Comparison of ENCODE assay signal across 8 cellular contexts in the genomic region with DNA sequence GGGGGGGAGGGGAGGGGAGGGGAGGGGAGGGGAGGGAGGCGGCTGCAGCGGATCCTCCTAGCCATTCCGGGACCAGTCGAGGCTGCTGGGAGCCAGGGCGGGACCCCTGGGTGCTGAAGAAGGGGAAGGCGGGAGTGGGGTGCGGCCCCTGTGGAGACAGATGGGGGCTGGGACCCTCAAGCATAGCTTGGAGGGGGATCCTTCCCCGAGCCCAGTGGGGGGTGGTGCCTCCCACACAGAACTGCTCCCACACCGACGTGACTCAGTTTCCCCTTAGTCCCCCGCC. TPM values are rescaled to one million over a fixed set of nuclear protein-coding genes. Genes with fewer than 3 reads are reported as not detected.
A peak's percentile ranks its signal among the peaks of the same experiment; 100 is the strongest.
DNase-seq lines count a peak whose midpoint lies in the region; ATAC-seq and TF ChIP-seq lines count a peak whose summit lies in the region.
"Had no signal": no experiment of that assay in that cellular context is flagged by ENCODE, and none has a peak within 500 bp of the region (broad histone marks: within the 10 kb centered on the region; RNA-seq: fewer than 3 reads in every experiment).

No MANE protein-coding gene starts in this region.

- H3K27me3 Mint-ChIP-seq in HFFc6 (ENCODE audit: insufficient read depth), result peaks cover 7% of the 10 kb centered on the region
- no peaks in the 10 kb centered on the region for H3K27me3 Mint-ChIP-seq in activated naive CD8-positive, alpha-beta T cell

- H3K4me3 ChIP-seq in kidney epithelial cell (ENCODE audit: low read depth, low read length), result peak overlapping the region; percentile 84
- peak overlapping the region; percentile 80 to 85 for H3K4me3 ChIP-seq in stomach smooth muscle (ENCODE audit: low read length in 2 of 2)

- no peaks in the 10 kb centered on the region for H3K9me3 Mint-ChIP-seq in HFFc6
- no peaks in the 10 kb centered on the region for H3K9me3 Mint-ChIP-seq in activated naive CD8-positive, alpha-beta T cell (ENCODE audit: low read depth)
- H3K9me3 Mint-ChIP-seq: activated T-cell treated with anti-CD3 and anti-CD28 coated beads, Interleukin-2, amount 50 U/mL, for 4 hours had no signal

- H3K4me1 ChIP-seq in stomach smooth muscle (ENCODE audit: control insufficient read depth, insufficient read depth, low read length), result peaks cover 68% of the 10 kb centered on the region

- peaks cover 70% of the 10 kb centered on the region for H3K4me1 Mint-ChIP-seq in HFFc6 (ENCODE audit: low read depth)
- H3K4me1 Mint-ChIP-seq in activated naive CD8-positive, alpha-beta T cell (ENCODE audit: low read depth), result peaks cover 29% of the 10 kb centered on the region

- peak overlapping the region; percentile 45; the same call in 1 of the 2 replicates for H3K27ac Mint-ChIP-seq in HFFc6
- H3K27ac Mint-ChIP-seq in activated naive CD8-positive, alpha-beta T cell, result no peak overlapping the region

- H3K27me3 ChIP-seq in kidney epithelial cell (ENCODE audit: control insufficient read depth, insufficient read depth, low read length), result no peaks in the 10 kb centered on the region
- no peaks in the 10 kb centered on the region for H3K27me3 ChIP-seq in stomach smooth muscle (ENCODE audit: control insufficient read depth in 1 of 2, insufficient read depth in 2 of 2, low read length in 2 of 2)

- no peaks in the 10 kb centered on the region for H3K36me3 ChIP-seq in kidney epithelial cell (ENCODE audit: control insufficient read depth, insufficient read depth, low read length)
- peaks cover 14 to 15% of the 10 kb centered on the region in 2 donors for H3K36me3 ChIP-seq in stomach smooth muscle (ENCODE audit: control insufficient read depth in 2 of 2, insufficient read depth in 2 of 2, low read length in 2 of 2)

- DNase-seq in HFFc6 (no peak), kidney epithelial cell (ENCODE audit: low read depth) (no peak), cortex of kidney (lab: John Stamatoyannopoulos, UW) (no peak), GM20000 (ENCODE audit: low spot score) (no peak)

- no peak for ATAC-seq in GM19328 (IDR thresholded peaks at IDR 0.05; ENCODE audit: unreplicated experiment)

- no peaks in the 10 kb centered on the region for H3K9me3 ChIP-seq in stomach smooth muscle (ENCODE audit: control insufficient read depth in 2 of 2, low read length in 2 of 2)

- H3K36me3 Mint-ChIP-seq in HFFc6 (ENCODE audit: low read depth), result peaks cover 17% of the 10 kb centered on the region
- H3K36me3 Mint-ChIP-seq in activated naive CD8-positive, alpha-beta T cell, result no peaks in the 10 kb centered on the region

- peak overlapping the region; percentile 92 for H3K4me3 Mint-ChIP-seq in HFFc6
- H3K4me3 Mint-ChIP-seq in activated naive CD8-positive, alpha-beta T cell, result peak overlapping the region; percentile 5

- peak overlapping the region; percentile 96 for H3K27ac ChIP-seq in stomach smooth muscle (ENCODE audit: low read length)

- peak overlapping the region; percentile 83 to 90 for H3K9ac ChIP-seq in stomach smooth muscle (ENCODE audit: low read length in 2 of 2)

- TF ChIP-seq CTCF in HFFc6 (IDR thresholded peaks at IDR 0.05) (no peak), kidney epithelial cell (IDR thresholded peaks at IDR 0.05; ENCODE audit: insufficient read depth, low read length, poor library complexity, severe bottlenecking) (no peak), GM20000 (IDR thresholded peaks at IDR 0.05; ENCODE audit: extremely low read depth, missing control alignments) (no peak)

RNA-seq across cellular contexts. Expression of a gene that starts 0.5 kb away (rescaled TPM):
- 100 to 1,000 TPM; 339 to 353 (median 343) TPM for total RNA-seq in HFFc6 (2021; fragmentation: NEBNext Ultra II Directional; extraction: Animal tissue kit (Norgen Biotek cat#: 25700))
- total RNA-seq in kidney epithelial cell, result 467 and 551 TPM in 2 replicates

RNA-seq across cellular contexts. Expression of a gene that starts 12.7 kb away (rescaled TPM):
- total RNA-seq in HFFc6 (2021; fragmentation: NEBNext Ultra II Directional; extraction: Animal tissue kit (Norgen Biotek cat#: 25700)), result 1 to 10 TPM; 1.1 to 2.6 (median 1.3) TPM
- total RNA-seq in kidney epithelial cell, result 1.1 TPM in 2 replicates

RNA-seq across cellular contexts. Expression of a gene that starts 19.8 kb away (rescaled TPM):
- total RNA-seq in HFFc6 (2021; fragmentation: NEBNext Ultra II Directional; extraction: Animal tissue kit (Norgen Biotek cat#: 25700)), result 100 to 1,000 TPM in 3 of 6 experiments, 10 to 100 TPM in 3; 83.8 to 105 (median 98.5) TPM
- 151 and 191 TPM in 2 replicates for total RNA-seq in kidney epithelial cell

RNA-seq across cellular contexts. Expression of a gene that starts 23.5 kb away (rescaled TPM):
- 100 to 1,000 TPM; 346 to 394 (median 358) TPM for total RNA-seq in HFFc6 (2021; fragmentation: NEBNext Ultra II Directional; extraction: Animal tissue kit (Norgen Biotek cat#: 25700))
- total RNA-seq in kidney epithelial cell, result 429 and 434 TPM in 2 replicates

RNA-seq across cellular contexts. Expression of a gene that starts 50.3 kb away (rescaled TPM):
- 10 to 100 TPM in 4 of 6 experiments, 1 to 10 TPM in 2; 8.9 to 16.9 (median 10.4) TPM for total RNA-seq in HFFc6 (2021; fragmentation: NEBNext Ultra II Directional; extraction: Animal tissue kit (Norgen Biotek cat#: 25700))
- 5.8 and 10.3 TPM in 2 replicates for total RNA-seq in kidney epithelial cell
